Comparison of ENCODE assay signal across 22 cellular contexts in genomic region chr11:91850533-91851305, GRCh38.
DNase-seq lines count a peak whose midpoint lies in the region; ATAC-seq, FAIRE-seq and TF ChIP-seq lines count a peak whose summit lies in the region.
"Had no signal": no experiment of that assay in that cellular context is flagged by ENCODE, and none has a peak within 500 bp of the region (broad histone marks: within the 10 kb centered on the region; RNA-seq: fewer than 3 reads in every experiment).

No MANE protein-coding gene starts in this region.

- H3K9ac ChIP-seq in Loucy (ENCODE audit: low read depth, low read length, poor library complexity, severe bottlenecking): peak overlapping the region; percentile 39
- H3K9ac ChIP-seq in mesendoderm (ENCODE audit: low read length): no peak overlapping the region
- H3K9ac ChIP-seq: BLaER1 had no signal

- WGBS in mesendoderm (ENCODE audit: extremely low coverage, insufficient coverage, low lambda C conversion rate): no CpG with 5 or more reads among the region's 8 CpGs

- H4K5ac ChIP-seq in mesendoderm (ENCODE audit: low read length): no peak overlapping the region

- no peak overlapping the region for H4K8ac ChIP-seq in mesendoderm (ENCODE audit: low read depth, low read length)

- H3K27me3 Mint-ChIP-seq in WTC11 (ENCODE audit: low read depth): no peaks in the 10 kb centered on the region
- H3K27me3 Mint-ChIP-seq in activated CD4-positive, alpha-beta memory T cell treated with anti-CD3 and anti-CD28 coated beads, Interleukin-2, amount 10 ng/mL, durations not matched to agents 7 days and 5 days: no peaks in the 10 kb centered on the region

- no peak for FAIRE-seq in H54 (lab: Jason Lieb, UNC)
- FAIRE-seq: D721Med, G401.6, GM12878, HepG2 had no signal

- no peaks in the 10 kb centered on the region for H3K27me3 ChIP-seq in Loucy (ENCODE audit: insufficient read depth, low read length, poor library complexity, severe bottlenecking)
- H3K27me3 ChIP-seq in mesendoderm (ENCODE audit: insufficient read depth, low read length, poor library complexity): no peaks in the 10 kb centered on the region
- H3K27me3 ChIP-seq: BLaER1 had no signal

- H3K36me3 Mint-ChIP-seq in WTC11: no peaks in the 10 kb centered on the region
- no peaks in the 10 kb centered on the region for H3K36me3 Mint-ChIP-seq in activated CD4-positive, alpha-beta memory T cell treated with anti-CD3 and anti-CD28 coated beads, Interleukin-2, amount 10 ng/mL, durations not matched to agents 7 days and 5 days (ENCODE audit: low read depth)
- H3K36me3 Mint-ChIP-seq: CD8-positive, alpha-beta T cell had no signal

- no peak overlapping the region for H2AK5ac ChIP-seq in mesendoderm (ENCODE audit: low read length)

- H2BK120ac ChIP-seq in mesendoderm (ENCODE audit: low read depth, low read length): no peak overlapping the region

- H3K4me3 ChIP-seq in Loucy (ENCODE audit: low read length, poor library complexity, severe bottlenecking) (no peak overlapping the region), mesendoderm (ENCODE audit: low read length) (no peak overlapping the region)
- H3K4me3 ChIP-seq: BLaER1, GM12878, PC-9 had no signal

- no peaks in the 10 kb centered on the region for H3K9me2 ChIP-seq in Loucy (replicated peaks; ENCODE audit: low read depth, low read length)

- H3K27ac ChIP-seq in mesendoderm (ENCODE audit: low read depth, low read length): no peak overlapping the region
- H3K27ac ChIP-seq: BLaER1, PC-9 had no signal

- no peak for TF ChIP-seq POLR2A in H54 (IDR thresholded peaks at IDR 0.05; ENCODE audit: low read depth, low read length)

- no peak overlapping the region for H2BK5ac ChIP-seq in mesendoderm (ENCODE audit: low read length)

- H3K27ac Mint-ChIP-seq in WTC11: no peak overlapping the region
- H3K27ac Mint-ChIP-seq in activated CD4-positive, alpha-beta memory T cell treated with anti-CD3 and anti-CD28 coated beads, Interleukin-2, amount 10 ng/mL, durations not matched to agents 7 days and 5 days: no peak overlapping the region
- H3K27ac Mint-ChIP-seq: CD8-positive, alpha-beta T cell had no signal

- H3K4ac ChIP-seq in mesendoderm (ENCODE audit: low read depth, low read length): no peak overlapping the region

- peak overlapping the region; percentile 15 for H3K23ac ChIP-seq in mesendoderm (ENCODE audit: low read length)

- H3K79me1 ChIP-seq in mesendoderm (ENCODE audit: low read length): no peaks in the 10 kb centered on the region

- TF ChIP-seq CTCF in Loucy (conservative IDR thresholded peaks at IDR 0.05; ENCODE audit: low read length) (no peak), WTC11 (IDR thresholded peaks at IDR 0.05) (no peak)

- peak; percentile 80 for ATAC-seq in WTC11
- ATAC-seq: CD8-positive, alpha-beta T cell; GM12878; HepG2 had no signal

- H3K4me1 Mint-ChIP-seq in WTC11: peaks cover 13% of the 10 kb centered on the region
- H3K4me1 Mint-ChIP-seq in activated CD4-positive, alpha-beta memory T cell treated with anti-CD3 and anti-CD28 coated beads, Interleukin-2, amount 10 ng/mL, durations not matched to agents 7 days and 5 days: no peaks in the 10 kb centered on the region

- no peaks in the 10 kb centered on the region for H3K9me3 Mint-ChIP-seq in WTC11
- peaks cover 5% of the 10 kb centered on the region for H3K9me3 Mint-ChIP-seq in activated CD4-positive, alpha-beta memory T cell treated with anti-CD3 and anti-CD28 coated beads, Interleukin-2, amount 10 ng/mL, durations not matched to agents 7 days and 5 days

- H3K79me2 ChIP-seq in Loucy (ENCODE audit: insufficient read depth, low read length) (no peaks in the 10 kb centered on the region), mesendoderm (ENCODE audit: control insufficient read depth, insufficient read depth, low read length) (no peaks in the 10 kb centered on the region)

- H3F3A ChIP-seq in Loucy (ENCODE audit: low read depth): no peaks in the 10 kb centered on the region

- H3K4me1 ChIP-seq in Loucy (ENCODE audit: insufficient read depth, low read length, poor library complexity, severe bottlenecking) (peaks cover 23% of the 10 kb centered on the region), mesendoderm (ENCODE audit: control insufficient read depth, low read depth, low read length) (no peaks in the 10 kb centered on the region)
- H3K4me1 ChIP-seq: BLaER1 had no signal

- H3K4me2 ChIP-seq in Loucy (ENCODE audit: low read depth, low read length, poor library complexity, severe bottlenecking) (peak overlapping the region; percentile 40), mesendoderm (ENCODE audit: low read length) (no peak overlapping the region)
- H3K4me2 ChIP-seq: BLaER1, PC-9 had no signal

- no peak overlapping the region for H3K56ac ChIP-seq in mesendoderm (ENCODE audit: low read length)

- H4K20me1 ChIP-seq in Loucy (ENCODE audit: insufficient read depth, low read length, poor library complexity, severe bottlenecking): no peaks in the 10 kb centered on the region
- H4K20me1 ChIP-seq: BLaER1 had no signal

- H3K18ac ChIP-seq in mesendoderm (ENCODE audit: low read length): no peak overlapping the region

- CTCF ChIA-PET in WTC11 (lab: Charles Lee): interaction anchor here (0.6 to 0.8 kb wide), 2 partner anchors 24 to 63 kb away, joined by 3 to 5 read pairs; no protein-coding TSS in a partner anchor
- CTCF ChIA-PET in activated CD4-positive, alpha-beta memory T cell treated with anti-CD3 and anti-CD28 coated beads, Interleukin-2, amount 10 ng/mL, durations not matched to agents 7 days and 5 days (lab: Charles Lee): no interaction called here

- no peak overlapping the region for H2BK15ac ChIP-seq in mesendoderm (replicated peaks; ENCODE audit: low read depth)

- H2AFZ ChIP-seq in Loucy (ENCODE audit: low read length): peak overlapping the region; percentile 63
- H2AFZ ChIP-seq: PC-9 had no signal

- no peaks in the 10 kb centered on the region for H3K36me3 ChIP-seq in Loucy (ENCODE audit: insufficient read depth, low read length)
- no peaks in the 10 kb centered on the region for H3K36me3 ChIP-seq in mesendoderm (ENCODE audit: control insufficient read depth, insufficient read depth, low read length)
- H3K36me3 ChIP-seq: BLaER1 had no signal

- no peaks in the 10 kb centered on the region for H3K9me3 ChIP-seq in Loucy (ENCODE audit: insufficient read depth, low read depth, low read length)
- H3K9me3 ChIP-seq: BLaER1 had no signal

- peak; percentile 9 for DNase-seq in Ammon's horn (ENCODE audit: low spot score)
- no peak for DNase-seq in WTC11 (ENCODE audit: low spot score)
- peak; percentile 7 for DNase-seq in mesendoderm
- DNase-seq in H54 (ENCODE audit: insufficient read length, low spot score): no peak
- no peak for DNase-seq in NCI-H187 treated with DMSO at 0.1 percent for 48 hours (lab: John Stamatoyannopoulos, UW)
- no peak for DNase-seq in activated CD4-positive, alpha-beta memory T cell treated with anti-CD3 and anti-CD28 coated beads, Interleukin-2, amount 10 ng/mL, durations not matched to agents 7 days and 5 days
- DNase-seq in HCEC 1CT: no peak
- DNase-seq: CD8-positive, alpha-beta T cell; DMS79 treated with DMSO at 0.1 percent for 48 hours; Karpas-422; NCI-H1105 treated with DMSO at 0.1 percent for 48 hours; NCI-H187; NCI-H2171; NCI-H446; NCI-H748 treated with DMSO at 0.1 percent for 48 hours; PC-9 had no signal

- POLR2A ChIA-PET in WTC11 (lab: Charles Lee): no interaction called here
- POLR2A ChIA-PET in activated CD4-positive, alpha-beta memory T cell treated with anti-CD3 and anti-CD28 coated beads, Interleukin-2, amount 10 ng/mL, durations not matched to agents 7 days and 5 days (lab: Charles Lee): no interaction called here

- no peak overlapping the region for H3K4me3 Mint-ChIP-seq in WTC11
- no peak overlapping the region for H3K4me3 Mint-ChIP-seq in activated CD4-positive, alpha-beta memory T cell treated with anti-CD3 and anti-CD28 coated beads, Interleukin-2, amount 10 ng/mL, durations not matched to agents 7 days and 5 days
- H3K4me3 Mint-ChIP-seq: CD8-positive, alpha-beta T cell had no signal

TF ChIP-seq in WTC11, 78 proteins besides CTCF, POLR2A, EP300 and RAD21 (continues in another document):
- no peak for TF ChIP-seq NR1H2 (CRISPR knock-in tag; IDR thresholded peaks at IDR 0.05)
- no peak for TF ChIP-seq ATF1 (CRISPR knock-in tag; IDR thresholded peaks at IDR 0.05)
- no peak for TF ChIP-seq ZBTB21 (CRISPR knock-in tag; IDR thresholded peaks at IDR 0.05; ENCODE audit: borderline replicate concordance)
- TF ChIP-seq HMGA2 (CRISPR knock-in tag; IDR thresholded peaks at IDR 0.05): no peak
- TF ChIP-seq STAT6 (CRISPR knock-in tag; conservative IDR thresholded peaks at IDR 0.05; ENCODE audit: low read depth): no peak
- no peak for TF ChIP-seq TEAD4 (CRISPR knock-in tag; IDR thresholded peaks at IDR 0.05)
- no peak for TF ChIP-seq TP53 (CRISPR knock-in tag; IDR thresholded peaks at IDR 0.05)
- no peak for TF ChIP-seq FOXJ3 (CRISPR knock-in tag; IDR thresholded peaks at IDR 0.05; ENCODE audit: borderline replicate concordance)
- no peak for TF ChIP-seq SMAD4 (CRISPR knock-in tag; IDR thresholded peaks at IDR 0.05)
- no peak for TF ChIP-seq ZNF416 (CRISPR knock-in tag; IDR thresholded peaks at IDR 0.05)
- no peak for TF ChIP-seq ESRRA (CRISPR knock-in tag; IDR thresholded peaks at IDR 0.05; ENCODE audit: borderline replicate concordance)
- TF ChIP-seq MXD4 (CRISPR knock-in tag; IDR thresholded peaks at IDR 0.05; ENCODE audit: borderline replicate concordance): no peak
- TF ChIP-seq CREB1 (CRISPR knock-in tag; IDR thresholded peaks at IDR 0.05): no peak
- no peak for TF ChIP-seq JAZF1 (CRISPR knock-in tag; IDR thresholded peaks at IDR 0.05)
- no peak for TF ChIP-seq RELA (CRISPR knock-in tag; IDR thresholded peaks at IDR 0.05; ENCODE audit: borderline replicate concordance)

Comparison
In these comparisons a context has a peak if more than half of its experiments do, and no peak if none do; other contexts are left out.
1. DNase-seq: peak in Ammon's horn (single experiment) and mesendoderm (single experiment); none in WTC11 (single experiment), H54 (single experiment), NCI-H187 treated with DMSO at 0.1 percent for 48 hours (single experiment), activated CD4-positive, alpha-beta memory T cell treated with anti-CD3 and anti-CD28 coated beads, Interleukin-2, amount 10 ng/mL, durations not matched to agents 7 days and 5 days (single experiment) and HCEC 1CT (single experiment).